Comparison of ENCODE assay signal across 16 cellular contexts in the genomic region with DNA sequence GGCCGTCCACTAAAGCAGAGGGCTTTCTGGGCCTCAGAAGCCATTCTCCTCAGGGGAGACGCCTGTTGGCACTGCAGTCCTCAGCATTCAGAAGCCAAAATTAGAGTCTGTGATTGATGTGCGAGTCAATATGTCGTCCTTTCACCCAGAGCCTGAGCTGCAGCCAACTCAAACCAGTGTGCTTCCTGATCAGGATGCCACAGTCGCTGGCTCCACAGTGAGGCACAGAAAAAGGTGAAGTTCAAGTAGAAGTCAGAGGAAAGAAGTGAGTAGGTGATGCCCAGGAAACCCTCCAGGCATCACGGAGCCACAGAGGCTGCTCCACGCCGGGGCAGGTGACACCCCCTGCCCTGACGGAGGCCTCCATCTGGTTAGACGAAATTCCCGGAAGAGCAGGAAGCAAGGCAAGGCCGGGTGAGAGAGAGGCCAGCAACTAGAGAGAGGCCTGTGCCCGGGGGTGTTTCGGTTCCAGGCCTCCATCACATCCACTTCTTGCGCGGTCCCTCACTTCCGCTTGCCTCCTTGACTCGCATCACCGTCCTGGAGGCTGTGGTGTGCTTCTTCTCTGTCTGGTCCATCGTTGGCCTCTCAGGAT.
DNase-seq lines count a peak whose midpoint lies in the region; ATAC-seq, FAIRE-seq and TF ChIP-seq lines count a peak whose summit lies in the region.
"Had no signal": no experiment of that assay in that cellular context is flagged by ENCODE, and none has a peak within 500 bp of the region (broad histone marks: within the 10 kb centered on the region; RNA-seq: fewer than 3 reads in every experiment).

No MANE protein-coding gene starts in this region.

- H3K27ac ChIP-seq in left ventricle myocardium inferior (replicated peaks) (no peak overlapping the region), neural progenitor cell (no peak overlapping the region), aorta (ENCODE audit: low read depth in 1 of 2, low read length in 2 of 2) (no peak overlapping the region), PC-3 (ENCODE audit: low read length) (no peak overlapping the region)
- H3K27ac ChIP-seq: C4-2B had no signal

- no peak overlapping the region for H3K4me3 Mint-ChIP-seq in activated T-helper 17 cell treated with anti-CD3 and anti-CD28 coated beads, Interleukin-2, amount 50 U/mL, for 72 hours
- peak overlapping the region; percentile 59 for H3K4me3 Mint-ChIP-seq in neural progenitor cell
- H3K4me3 Mint-ChIP-seq: HFFc6 had no signal

- no peaks in the 10 kb centered on the region for H3K27me3 Mint-ChIP-seq in activated T-helper 17 cell treated with anti-CD3 and anti-CD28 coated beads, Interleukin-2, amount 50 U/mL, for 72 hours
- no peaks in the 10 kb centered on the region for H3K27me3 Mint-ChIP-seq in neural progenitor cell (ENCODE audit: insufficient read depth, low read depth)

- no peak for TF ChIP-seq POLR2A in GM12892 (IDR thresholded peaks at IDR 0.05; ENCODE audit: low read depth, low read length)

- ATAC-seq in activated T-helper 17 cell treated with anti-CD3 and anti-CD28 coated beads, Interleukin-2, amount 50 U/mL, for 72 hours (replicated peaks) = no peak
- peak; percentile 31 for ATAC-seq in aorta (ENCODE audit: low FRiP score)
- no peak for ATAC-seq in PC-3

- H4K20me1 ChIP-seq in neural progenitor cell (ENCODE audit: low read depth) = no peaks in the 10 kb centered on the region
- no peaks in the 10 kb centered on the region for H4K20me1 ChIP-seq in PC-3 (ENCODE audit: low read length)

- WGBS in aorta, 2 donors = 76 to 80% methylated on average over 20 of the region's 20 CpGs

- CTCF ChIA-PET in PC-3 (lab: Charles Lee) = no interaction called here

- no TSS peak for BruUV-seq in PC-3 (replicated peaks; lab: Mats Ljungman, UMichigan)

- H3K4me1 ChIP-seq in left ventricle myocardium inferior (peaks cover 12% of the 10 kb centered on the region), neural progenitor cell (peaks cover 18% of the 10 kb centered on the region), aorta (ENCODE audit: control insufficient read depth in 1 of 2, insufficient read depth in 2 of 2, low read length in 2 of 2) (no peaks in the 10 kb centered on the region), PC-3 (ENCODE audit: insufficient read depth, low read length) (no peaks in the 10 kb centered on the region)

- no peaks in the 10 kb centered on the region for H3F3A ChIP-seq in neural progenitor cell (ENCODE audit: low read depth)
- no peaks in the 10 kb centered on the region for H3F3A ChIP-seq in PC-3 (ENCODE audit: low read length, unreplicated experiment)

- H2AFZ ChIP-seq in neural progenitor cell (replicated peaks) = no peak overlapping the region
- H2AFZ ChIP-seq in PC-3 (ENCODE audit: low read length) = no peak overlapping the region

- TF ChIP-seq CTCF in left ventricle myocardium inferior (IDR thresholded peaks at IDR 0.05; ENCODE audit: borderline replicate concordance) = no peak
- no peak for TF ChIP-seq CTCF in neural progenitor cell (IDR thresholded peaks at IDR 0.05)
- TF ChIP-seq CTCF in PC-3 (conservative IDR thresholded peaks at IDR 0.05; ENCODE audit: low read depth, low read length) = no peak

- intact Hi-C loops in cardiac septum (cut with DNase I) (no loop called here), left ventricle myocardium inferior (cut with micrococcal nuclease) (no loop called here), aorta (cut with DNase I) (no loop called here), PC-3 (cut with micrococcal nuclease) (no loop called here)

- POLR2A ChIA-PET in PC-3 (lab: Charles Lee; ENCODE audit: unreplicated experiment) = interaction anchor here (0.5 kb wide), 1 partner anchor 82 kb away, joined by 3 read pairs; no protein-coding TSS in a partner anchor

- H3K9ac ChIP-seq in neural progenitor cell = no peak overlapping the region
- H3K9ac ChIP-seq in PC-3 (ENCODE audit: low read length) = no peak overlapping the region

- H3K4me3 ChIP-seq in left ventricle myocardium inferior (no peak overlapping the region), neural progenitor cell (no peak overlapping the region), aorta (ENCODE audit: low read length in 2 of 2) (no peak overlapping the region), PC-3 (ENCODE audit: low read length) (no peak overlapping the region)

- no peaks in the 10 kb centered on the region for H3K9me2 ChIP-seq in PC-3 (replicated peaks; ENCODE audit: low read length)

- H3K9me3 ChIP-seq in left ventricle myocardium inferior (replicated peaks) = no peaks in the 10 kb centered on the region
- H3K9me3 ChIP-seq in neural progenitor cell (ENCODE audit: low read depth) = no peaks in the 10 kb centered on the region
- H3K9me3 ChIP-seq in aorta (ENCODE audit: control insufficient read depth, low read length) = no peaks in the 10 kb centered on the region
- no peaks in the 10 kb centered on the region for H3K9me3 ChIP-seq in PC-3 (ENCODE audit: low read length)

- FAIRE-seq in GM12892 (lab: Jason Lieb, UNC) = no peak
- FAIRE-seq: A204.1, H54 had no signal

- H3K79me2 ChIP-seq in neural progenitor cell (ENCODE audit: low read depth) (no peaks in the 10 kb centered on the region), PC-3 (ENCODE audit: low read length) (no peaks in the 10 kb centered on the region)

- H3K36me3 ChIP-seq in left ventricle myocardium inferior = no peaks in the 10 kb centered on the region
- H3K36me3 ChIP-seq in neural progenitor cell = no peaks in the 10 kb centered on the region
- H3K36me3 ChIP-seq in aorta (ENCODE audit: control insufficient read depth in 1 of 2, insufficient read depth in 2 of 2, low read length in 1 of 2) = peaks cover 0 to 3% of the 10 kb centered on the region in 2 donors
- H3K36me3 ChIP-seq in PC-3 (ENCODE audit: low read depth, low read length) = no peaks in the 10 kb centered on the region

- H3K4me2 ChIP-seq in neural progenitor cell = no peak overlapping the region
- no peak overlapping the region for H3K4me2 ChIP-seq in PC-3 (ENCODE audit: low read length)

- H3K27ac Mint-ChIP-seq in activated T-helper 17 cell treated with anti-CD3 and anti-CD28 coated beads, Interleukin-2, amount 50 U/mL, for 72 hours = peak overlapping the region; percentile 60
- no peak overlapping the region for H3K27ac Mint-ChIP-seq in neural progenitor cell
- H3K27ac Mint-ChIP-seq: HFFc6 had no signal

- DNase-seq in cardiac septum (ENCODE audit: low spot score) (peak; percentile 63), left ventricle myocardium inferior (no peak), neural progenitor cell (ENCODE audit: low spot score) (no peak), aorta (peak in 1 of 2 donors; percentile 33), GM12892 (ENCODE audit: insufficient read length) (no peak), NCI-H187 treated with DMSO at 0.1 percent for 48 hours (lab: John Stamatoyannopoulos, UW) (no peak), PC-3 (no peak)
- DNase-seq: HFFc6, MM.1S, NCI-H2029 treated with DMSO at 0.1 percent for 48 hours, NCI-H510A treated with DMSO at 0.1 percent for 48 hours, SHP77 had no signal

- no peaks in the 10 kb centered on the region for H3K27me3 ChIP-seq in left ventricle myocardium inferior (ENCODE audit: low read depth)
- no peaks in the 10 kb centered on the region for H3K27me3 ChIP-seq in neural progenitor cell
- H3K27me3 ChIP-seq in aorta (ENCODE audit: control insufficient read depth in 1 of 2, insufficient read depth in 2 of 2, low read length in 1 of 2) = no peaks in the 10 kb centered on the region
- H3K27me3 ChIP-seq in PC-3 (ENCODE audit: low read length) = no peaks in the 10 kb centered on the region

- H3K4me1 Mint-ChIP-seq in activated T-helper 17 cell treated with anti-CD3 and anti-CD28 coated beads, Interleukin-2, amount 50 U/mL, for 72 hours = peaks cover 5% of the 10 kb centered on the region
- peaks cover 15% of the 10 kb centered on the region for H3K4me1 Mint-ChIP-seq in neural progenitor cell

- H3K36me3 Mint-ChIP-seq in activated T-helper 17 cell treated with anti-CD3 and anti-CD28 coated beads, Interleukin-2, amount 50 U/mL, for 72 hours (ENCODE audit: low read depth) = no peaks in the 10 kb centered on the region
- peaks cover 8% of the 10 kb centered on the region for H3K36me3 Mint-ChIP-seq in neural progenitor cell

- no peaks in the 10 kb centered on the region for H3K9me3 Mint-ChIP-seq in activated T-helper 17 cell treated with anti-CD3 and anti-CD28 coated beads, Interleukin-2, amount 50 U/mL, for 72 hours
- no peaks in the 10 kb centered on the region for H3K9me3 Mint-ChIP-seq in neural progenitor cell
- H3K9me3 Mint-ChIP-seq: HFFc6 had no signal
